Comparison of ENCODE assay signal across 8 cellular contexts in genomic region chrY:17729474-17729873, GRCh38.
DNase-seq lines count a peak whose midpoint lies in the region; ATAC-seq, FAIRE-seq and TF ChIP-seq lines count a peak whose summit lies in the region.
"Not testable (repeated sequence)": the region's sequence is repeated elsewhere in the genome, so short reads cannot be mapped to it uniquely, and the experiment has no call there.

No MANE protein-coding gene starts in this region.

- H3K36me3 ChIP-seq in RWPE2 (ENCODE audit: low read depth); HepG2 (replicated peaks in 1 of 2; ENCODE audit: control insufficient read depth in 1 of 2, insufficient read depth in 2 of 2, low read length in 2 of 2): not testable (repeated sequence)

- H3K27me3 Mint-ChIP-seq in central memory CD8-positive, alpha-beta T cell: not testable (repeated sequence)

- not testable (repeated sequence) for H3K27ac ChIP-seq in A549; RWPE2 (ENCODE audit: poor library complexity, severe bottlenecking); HepG2 (ENCODE audit: extremely low read length, insufficient read depth, low read length)

- intact Hi-C loops in Right ventricle myocardium superior (cut with DNase I); HepG2 (cut with micrococcal nuclease; ENCODE audit: unreplicated experiment): not testable (repeated sequence)

- H3K79me2 ChIP-seq in HepG2 (ENCODE audit: insufficient read depth, low read length): not testable (repeated sequence)

- CTCF ChIA-PET in A549 (lab: Yijun Ruan, JAX); HepG2 (lab: Yijun Ruan, JAX; ENCODE audit: low intra/inter-chr PET ratio, low total read pairs): not testable (repeated sequence)

- H3K4me3 ChIP-seq in A549; RWPE2 (ENCODE audit: severe bottlenecking); HepG2 (replicated peaks in 1 of 3; ENCODE audit: insufficient read depth in 1 of 3, low read depth in 2 of 3, low read length in 3 of 3): not testable (repeated sequence)

- TF ChIP-seq CTCF in A549 (IDR thresholded peaks at IDR 0.05); RWPE2 (IDR thresholded peaks at IDR 0.05; ENCODE audit: poor library complexity, severe bottlenecking); HepG2 (CRISPR knock-in tag; IDR thresholded peaks at IDR 0.05): not testable (repeated sequence)

- not testable (repeated sequence) for TF ChIP-seq POLR2A in A549 (IDR thresholded peaks at IDR 0.05; ENCODE audit: low read length); HepG2 (IDR thresholded peaks at IDR 0.05; ENCODE audit: insufficient read depth in 1 of 2, low read depth in 2 of 2, low read length in 2 of 2)

- H3K9ac ChIP-seq in HepG2 (ENCODE audit: insufficient read depth, low read depth, low read length): not testable (repeated sequence)

- H3K4me1 Mint-ChIP-seq in central memory CD8-positive, alpha-beta T cell: not testable (repeated sequence)

- not testable (repeated sequence) for H3K27ac Mint-ChIP-seq in central memory CD8-positive, alpha-beta T cell (ENCODE audit: low read depth)

- ATAC-seq in A549 (peak; percentile 99 to 100), GM21447 (IDR thresholded peaks at IDR 0.05; ENCODE audit: unreplicated experiment) (peak; percentile 51), HG03442 (IDR thresholded peaks at IDR 0.05; ENCODE audit: unreplicated experiment) (peak; percentile 66), RWPE2 (ENCODE audit: low read depth) (peak; percentile 91), Right ventricle myocardium superior (ENCODE audit: poor library complexity) (peak; percentile 78), HepG2 (peak; percentile 92)
- ATAC-seq in central memory CD8-positive, alpha-beta T cell (replicated peaks; ENCODE audit: extremely low read depth, poor library complexity, severe bottlenecking): peak; percentile 69

- POLR2A ChIA-PET in A549 (lab: Yijun Ruan, JAX); HepG2 (lab: Yijun Ruan, JAX): not testable (repeated sequence)

- H3K4me2 ChIP-seq in A549; HepG2 (ENCODE audit: low read depth, low read length): not testable (repeated sequence)

- FAIRE-seq in A549 (lab: Jason Lieb, UNC) (peak; percentile 97), GM18507 (lab: Jason Lieb, UNC) (peak; percentile 87), HepG2 (lab: Jason Lieb, UNC) (peak; percentile 57)

- TF ChIP-seq RAD21 in A549 (conservative IDR thresholded peaks at IDR 0.05 in 1 of 2, IDR thresholded peaks at IDR 0.05 in 1 of 2); HepG2 (CRISPR knock-in tag; IDR thresholded peaks at IDR 0.05): not testable (repeated sequence)

- not testable (repeated sequence) for H3K36me3 Mint-ChIP-seq in central memory CD8-positive, alpha-beta T cell (ENCODE audit: insufficient read depth)

- TF ChIP-seq EP300 in A549 (IDR thresholded peaks at IDR 0.05); HepG2 (IDR thresholded peaks at IDR 0.05; ENCODE audit: low read depth in 2 of 2, low read length in 2 of 2); HepG2 (CRISPR knock-in tag; IDR thresholded peaks at IDR 0.05; ENCODE audit: borderline replicate concordance): not testable (repeated sequence)

- not testable (repeated sequence) for H3K4me1 ChIP-seq in A549; RWPE2 (ENCODE audit: insufficient read depth, poor library complexity, severe bottlenecking); HepG2 (ENCODE audit: insufficient read depth, low read length)

- BruUV-seq in HepG2 (replicated peaks; lab: Mats Ljungman, UMichigan): not testable (repeated sequence)

- H4K20me1 ChIP-seq in HepG2 (ENCODE audit: insufficient read depth, low read length): not testable (repeated sequence)

- DNase-seq in A549 (ENCODE audit: low read depth in 1 of 2, low spot score in 1 of 2); GM18507 (ENCODE audit: extremely low spot score, insufficient read length, low read depth); RWPE2 (ENCODE audit: low spot score); central memory CD8-positive, alpha-beta T cell (ENCODE audit: low spot score in 2 of 2); Right ventricle myocardium superior; HepG2 (ENCODE audit: low spot score): not testable (repeated sequence)

- H3K4me3 Mint-ChIP-seq in central memory CD8-positive, alpha-beta T cell: not testable (repeated sequence)

- H2AFZ ChIP-seq in HepG2 (ENCODE audit: low read length): not testable (repeated sequence)

- WGBS in A549 (ENCODE audit: missing lambda C conversion rate): no CpG with 5 or more reads among the region's 13 CpGs
- WGBS in HepG2 (ENCODE audit: low lambda C conversion rate): no CpG with 5 or more reads among the region's 13 CpGs

- H3K9me3 ChIP-seq in A549; RWPE2 (ENCODE audit: severe bottlenecking); HepG2 (ENCODE audit: low read length): not testable (repeated sequence)

- H3K27me3 ChIP-seq in RWPE2 (ENCODE audit: insufficient read depth, poor library complexity, severe bottlenecking); HepG2 (ENCODE audit: control insufficient read depth in 1 of 2, insufficient read depth in 2 of 2, low read length in 2 of 2): not testable (repeated sequence)

- in situ Hi-C loops in HepG2 (cut with HindIII; ENCODE audit: extremely low pct_ligation_motif_present, low pct_unique_long_range_greater_than_20kb): not testable (repeated sequence)

- H3K9me3 Mint-ChIP-seq in central memory CD8-positive, alpha-beta T cell: not testable (repeated sequence)
